In genomic region chr19:23403581-23404324, GRCh38 we compare ENCODE assay signal across 19 cellular contexts. TPM values are rescaled to one million over a fixed set of nuclear protein-coding genes. Genes with fewer than 3 reads are reported as not detected.
DNase-seq lines count a peak whose midpoint lies in the region; ATAC-seq and TF ChIP-seq lines count a peak whose summit lies in the region.
"Had no signal": no experiment of that assay in that cellular context is flagged by ENCODE, and none has a peak within 500 bp of the region (broad histone marks: within the 10 kb centered on the region; RNA-seq: fewer than 3 reads in every experiment).

No MANE protein-coding gene starts in this region.

- intact Hi-C loops in mucosa of descending colon (cut with DNase I, micrococcal nuclease) = no loop called here
- intact Hi-C loops in aorta (cut with DNase I) = no loop called here

- H3K9ac ChIP-seq in duodenal mucosa (ENCODE audit: low read depth in 1 of 2, low read length in 2 of 2) = peak overlapping the region; percentile 13 to 16

- H3K27me3 ChIP-seq in duodenal mucosa (ENCODE audit: control insufficient read depth in 1 of 2, insufficient read depth in 2 of 2, low read length in 2 of 2) (no peaks in the 10 kb centered on the region), aorta (ENCODE audit: control insufficient read depth in 1 of 2, insufficient read depth in 2 of 2, low read length in 1 of 2) (no peaks in the 10 kb centered on the region)

- 88 to 91% methylated on average over 4 of the region's 4 CpGs for WGBS in aorta, 2 donors

- peak overlapping the region in 1 of 2 donors; percentile 16 for H3K4me3 ChIP-seq in duodenal mucosa (ENCODE audit: low read depth in 1 of 2, low read length in 2 of 2)
- no peak overlapping the region for H3K4me3 ChIP-seq in mucosa of descending colon
- H3K4me3 ChIP-seq in aorta (ENCODE audit: low read length in 2 of 2) = no peak overlapping the region
- H3K4me3 ChIP-seq: GM12878, smooth muscle cell had no signal

- H3K36me3 ChIP-seq in duodenal mucosa (ENCODE audit: control insufficient read depth in 1 of 2, insufficient read depth in 2 of 2, low read length in 2 of 2) (peaks cover 0 to 10% of the 10 kb centered on the region in 2 donors), mucosa of descending colon (ENCODE audit: low read depth) (no peaks in the 10 kb centered on the region), aorta (ENCODE audit: control insufficient read depth in 1 of 2, insufficient read depth in 2 of 2, low read length in 1 of 2) (no peaks in the 10 kb centered on the region)

- TF ChIP-seq CTCF in mucosa of descending colon (IDR thresholded peaks at IDR 0.05) = peak; percentile 71

- DNase-seq in DMS53 (lab: John Stamatoyannopoulos, UW) (peak; percentile 81), LoVo (ENCODE audit: low spot score) (peak; percentile 9), mucosa of descending colon (peak; percentile 67 to 93 (median 69)), C1 segment of cervical spinal cord (lab: John Stamatoyannopoulos, UW) (no peak), hepatic stellate cell (ENCODE audit: low spot score) (no peak), aorta (no peak), occipital lobe (lab: John Stamatoyannopoulos, UW) (no peak)
- DNase-seq: activated CD4-positive, alpha-beta T cell treated with anti-CD3 and anti-CD28 coated beads, Interleukin-2, amount 10 ng/mL, durations not matched to agents 24 days and 14 days; activated CD8-positive, alpha-beta memory T cell treated with anti-CD3 and anti-CD28 coated beads, Interleukin-2, amount 50 U/mL, for 4 hours; activated gamma-delta T cell; Kasumi-1; naive B cell; NCI-H1930; NCI-H524 treated with DMSO at 0.1 percent for 48 hours; posterior cingulate gyrus had no signal

- H3K9me3 ChIP-seq in duodenal mucosa (ENCODE audit: control insufficient read depth in 1 of 2, low read length in 2 of 2) (no peaks in the 10 kb centered on the region), mucosa of descending colon (no peaks in the 10 kb centered on the region), aorta (ENCODE audit: control insufficient read depth, low read length) (peaks cover 2% of the 10 kb centered on the region)

- H3K4me1 ChIP-seq in duodenal mucosa (ENCODE audit: control insufficient read depth in 1 of 2, insufficient read depth in 2 of 2, low read length in 2 of 2) (peaks cover 45 to 48% of the 10 kb centered on the region in 2 donors), mucosa of descending colon (ENCODE audit: low read depth) (peaks cover 27% of the 10 kb centered on the region), aorta (ENCODE audit: control insufficient read depth in 1 of 2, insufficient read depth in 2 of 2, low read length in 2 of 2) (no peaks in the 10 kb centered on the region)

- ATAC-seq in mucosa of descending colon (peak; percentile 72), aorta (ENCODE audit: low FRiP score) (no peak)
- ATAC-seq: GM12878, left lobe of liver had no signal

- H3K27ac ChIP-seq in duodenal mucosa (ENCODE audit: low read depth, low read length) (peak overlapping the region; percentile 74), aorta (ENCODE audit: low read depth in 1 of 2, low read length in 2 of 2) (no peak overlapping the region)

RNA-seq across cellular contexts. Expression of gene ZNF91, which starts 8.5 kb away (rescaled TPM):
- total RNA-seq in mucosa of descending colon (100 to 1,000 TPM in 1 of 3 donors, 10 to 100 TPM in 2; 77.3 to 140 (median 81.8) TPM), aorta (10 to 100 TPM; 52.4 to 63.6 TPM), occipital lobe (889 TPM)
- polyA plus RNA-seq in aorta = 10 to 100 TPM in 1 of 2 donors, 1 to 10 TPM in 1; 7.1 to 12.6 TPM

Comparison
In these comparisons a context has a peak if more than half of its experiments do, and no peak if none do; other contexts are left out.
1. DNase-seq: peak in DMS53 (single experiment), LoVo (single experiment) and mucosa of descending colon (3 of 3); none in C1 segment of cervical spinal cord (0 of 14), hepatic stellate cell (single experiment), aorta (0 of 2) and occipital lobe (single experiment).